In the genomic region with DNA sequence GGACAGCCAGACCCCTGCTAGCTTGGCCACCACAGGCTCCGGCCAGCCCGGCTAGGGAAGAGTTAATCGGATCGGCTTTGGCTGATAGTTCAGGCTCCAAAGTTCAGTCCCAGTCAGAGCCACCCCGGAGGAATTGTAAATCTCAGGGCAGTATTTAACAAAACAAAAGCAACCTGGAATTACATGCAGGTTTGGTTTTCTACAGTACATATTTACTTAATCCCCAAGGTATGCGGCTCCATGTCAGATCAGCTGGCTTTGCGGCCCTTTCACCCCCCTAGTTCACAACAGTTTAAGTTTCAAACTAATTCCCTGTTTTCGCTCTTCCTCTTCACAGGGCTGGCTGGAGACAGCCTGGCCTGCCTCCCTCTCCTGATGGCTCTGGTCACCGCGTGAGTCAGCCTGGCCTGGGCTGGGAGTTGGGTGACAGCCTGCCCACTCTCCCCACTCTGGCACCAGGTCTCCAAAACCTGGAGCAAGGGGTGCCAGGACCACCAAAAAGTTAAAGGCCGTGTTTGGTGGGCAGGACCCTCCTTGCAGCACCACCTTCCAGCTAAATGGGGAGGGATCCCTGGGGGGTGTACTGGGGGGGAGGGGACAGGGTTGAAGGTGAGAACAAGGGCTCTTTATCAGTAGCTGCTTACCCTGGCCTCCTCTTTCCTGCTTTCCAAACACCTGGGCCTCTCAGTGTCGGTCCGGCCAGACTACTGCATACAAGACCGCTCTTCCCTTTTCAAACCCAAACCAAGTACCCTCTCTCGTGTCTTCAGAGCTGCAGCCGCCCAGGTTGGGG, we compare ENCODE assay signal across 1 cellular context.
TF ChIP-seq lines count a peak whose summit lies in the region.

No MANE protein-coding gene starts in this region.

TF ChIP-seq in HepG2, 621 proteins besides CTCF, POLR2A, EP300 and RAD21 (continued from another document and continues in another):
- TF ChIP-seq, protein P1, sequence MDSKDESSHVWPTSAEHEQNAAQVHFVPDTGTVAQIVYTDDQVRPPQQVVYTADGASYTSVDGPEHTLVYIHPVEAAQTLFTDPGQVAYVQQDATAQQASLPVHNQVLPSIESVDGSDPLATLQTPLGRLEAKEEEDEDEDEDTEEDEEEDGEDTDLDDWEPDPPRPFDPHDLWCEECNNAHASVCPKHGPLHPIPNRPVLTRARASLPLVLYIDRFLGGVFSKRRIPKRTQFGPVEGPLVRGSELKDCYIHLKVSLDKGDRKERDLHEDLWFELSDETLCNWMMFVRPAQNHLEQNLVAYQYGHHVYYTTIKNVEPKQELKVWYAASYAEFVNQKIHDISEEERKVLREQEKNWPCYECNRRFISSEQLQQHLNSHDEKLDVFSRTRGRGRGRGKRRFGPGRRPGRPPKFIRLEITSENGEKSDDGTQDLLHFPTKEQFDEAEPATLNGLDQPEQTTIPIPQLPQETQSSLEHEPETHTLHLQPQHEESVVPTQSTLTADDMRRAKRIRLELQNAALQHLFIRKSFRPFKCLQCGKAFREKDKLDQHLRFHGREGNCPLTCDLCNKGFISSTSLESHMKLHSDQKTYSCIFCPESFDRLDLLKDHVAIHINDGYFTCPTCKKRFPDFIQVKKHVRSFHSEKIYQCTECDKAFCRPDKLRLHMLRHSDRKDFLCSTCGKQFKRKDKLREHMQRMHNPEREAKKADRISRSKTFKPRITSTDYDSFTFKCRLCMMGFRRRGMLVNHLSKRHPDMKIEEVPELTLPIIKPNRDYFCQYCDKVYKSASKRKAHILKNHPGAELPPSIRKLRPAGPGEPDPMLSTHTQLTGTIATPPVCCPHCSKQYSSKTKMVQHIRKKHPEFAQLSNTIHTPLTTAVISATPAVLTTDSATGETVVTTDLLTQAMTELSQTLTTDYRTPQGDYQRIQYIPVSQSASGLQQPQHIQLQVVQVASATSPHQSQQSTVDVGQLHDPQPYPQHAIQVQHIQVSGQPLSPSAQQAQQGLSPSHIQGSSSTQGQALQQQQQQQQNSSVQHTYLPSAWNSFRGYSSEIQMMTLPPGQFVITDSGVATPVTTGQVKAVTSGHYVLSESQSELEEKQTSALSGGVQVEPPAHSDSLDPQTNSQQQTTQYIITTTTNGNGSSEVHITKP (CRISPR knock-in tag; IDR thresholded peaks at IDR 0.05; ENCODE audit: low read depth), result no peak
- TF ChIP-seq ZFP37 (CRISPR knock-in tag; IDR thresholded peaks at IDR 0.05; ENCODE audit: borderline replicate concordance) (no peak), RFXANK (CRISPR knock-in tag; IDR thresholded peaks at IDR 0.05) (no peak), YY1 (IDR thresholded peaks at IDR 0.05; ENCODE audit: insufficient read depth, insufficient replicate concordance, low read depth, low read length) (peak; percentile 28), DPF2 (CRISPR knock-in tag; IDR thresholded peaks at IDR 0.05; ENCODE audit: borderline replicate concordance, low read depth) (peak; percentile 59), ZNF577 (CRISPR knock-in tag; IDR thresholded peaks at IDR 0.05; ENCODE audit: borderline replicate concordance, low read depth) (no peak), ZNF572 (CRISPR knock-in tag; IDR thresholded peaks at IDR 0.05) (peak; percentile 63; the same call in 1 of the 2 replicates), MEF2D (CRISPR knock-in tag; IDR thresholded peaks at IDR 0.05) (peak; percentile 82), TAF1 (CRISPR knock-in tag; IDR thresholded peaks at IDR 0.05) (peak; percentile 85), GABPA (IDR thresholded peaks at IDR 0.05; ENCODE audit: low read depth, low read length) (no peak), GABPA (CRISPR knock-in tag; IDR thresholded peaks at IDR 0.05; ENCODE audit: low read depth) (0 out of 2 replicates have a peak, but pooled peaks have one; percentile 31), ZNF350 (CRISPR knock-in tag; IDR thresholded peaks at IDR 0.05; ENCODE audit: borderline replicate concordance, low read depth) (peak; percentile 22; the same call in 1 of the 2 replicates), ZEB1 (IDR thresholded peaks at IDR 0.05; ENCODE audit: insufficient replicate concordance, low read depth) (no peak), SP1 (IDR thresholded peaks at IDR 0.05) (no peak), SP1 (CRISPR knock-in tag; IDR thresholded peaks at IDR 0.05) (no peak), EEA1 (CRISPR knock-in tag; IDR thresholded peaks at IDR 0.05; ENCODE audit: borderline replicate concordance) (no peak), ZZZ3 (CRISPR knock-in tag; IDR thresholded peaks at IDR 0.05; ENCODE audit: borderline replicate concordance) (no peak), AGO1 (IDR thresholded peaks at IDR 0.05; ENCODE audit: low read depth, low read length, poor library complexity, severe bottlenecking) (no peak)
- TF ChIP-seq, protein P2, sequence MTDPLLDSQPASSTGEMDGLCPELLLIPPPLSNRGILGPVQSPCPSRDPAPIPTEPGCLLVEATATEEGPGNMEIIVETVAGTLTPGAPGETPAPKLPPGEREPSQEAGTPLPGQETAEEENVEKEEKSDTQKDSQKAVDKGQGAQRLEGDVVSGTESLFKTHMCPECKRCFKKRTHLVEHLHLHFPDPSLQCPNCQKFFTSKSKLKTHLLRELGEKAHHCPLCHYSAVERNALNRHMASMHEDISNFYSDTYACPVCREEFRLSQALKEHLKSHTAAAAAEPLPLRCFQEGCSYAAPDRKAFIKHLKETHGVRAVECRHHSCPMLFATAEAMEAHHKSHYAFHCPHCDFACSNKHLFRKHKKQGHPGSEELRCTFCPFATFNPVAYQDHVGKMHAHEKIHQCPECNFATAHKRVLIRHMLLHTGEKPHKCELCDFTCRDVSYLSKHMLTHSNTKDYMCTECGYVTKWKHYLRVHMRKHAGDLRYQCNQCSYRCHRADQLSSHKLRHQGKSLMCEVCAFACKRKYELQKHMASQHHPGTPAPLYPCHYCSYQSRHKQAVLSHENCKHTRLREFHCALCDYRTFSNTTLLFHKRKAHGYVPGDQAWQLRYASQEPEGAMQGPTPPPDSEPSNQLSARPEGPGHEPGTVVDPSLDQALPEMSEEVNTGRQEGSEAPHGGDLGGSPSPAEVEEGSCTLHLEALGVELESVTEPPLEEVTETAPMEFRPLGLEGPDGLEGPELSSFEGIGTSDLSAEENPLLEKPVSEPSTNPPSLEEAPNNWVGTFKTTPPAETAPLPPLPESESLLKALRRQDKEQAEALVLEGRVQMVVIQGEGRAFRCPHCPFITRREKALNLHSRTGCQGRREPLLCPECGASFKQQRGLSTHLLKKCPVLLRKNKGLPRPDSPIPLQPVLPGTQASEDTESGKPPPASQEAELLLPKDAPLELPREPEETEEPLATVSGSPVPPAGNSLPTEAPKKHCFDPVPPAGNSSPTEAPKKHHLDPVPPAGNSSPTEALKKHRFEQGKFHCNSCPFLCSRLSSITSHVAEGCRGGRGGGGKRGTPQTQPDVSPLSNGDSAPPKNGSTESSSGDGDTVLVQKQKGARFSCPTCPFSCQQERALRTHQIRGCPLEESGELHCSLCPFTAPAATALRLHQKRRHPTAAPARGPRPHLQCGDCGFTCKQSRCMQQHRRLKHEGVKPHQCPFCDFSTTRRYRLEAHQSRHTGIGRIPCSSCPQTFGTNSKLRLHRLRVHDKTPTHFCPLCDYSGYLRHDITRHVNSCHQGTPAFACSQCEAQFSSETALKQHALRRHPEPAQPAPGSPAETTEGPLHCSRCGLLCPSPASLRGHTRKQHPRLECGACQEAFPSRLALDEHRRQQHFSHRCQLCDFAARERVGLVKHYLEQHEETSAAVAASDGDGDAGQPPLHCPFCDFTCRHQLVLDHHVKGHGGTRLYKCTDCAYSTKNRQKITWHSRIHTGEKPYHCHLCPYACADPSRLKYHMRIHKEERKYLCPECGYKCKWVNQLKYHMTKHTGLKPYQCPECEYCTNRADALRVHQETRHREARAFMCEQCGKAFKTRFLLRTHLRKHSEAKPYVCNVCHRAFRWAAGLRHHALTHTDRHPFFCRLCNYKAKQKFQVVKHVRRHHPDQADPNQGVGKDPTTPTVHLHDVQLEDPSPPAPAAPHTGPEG (CRISPR knock-in tag; IDR thresholded peaks at IDR 0.05), result no peak
- TF ChIP-seq, protein P3, sequence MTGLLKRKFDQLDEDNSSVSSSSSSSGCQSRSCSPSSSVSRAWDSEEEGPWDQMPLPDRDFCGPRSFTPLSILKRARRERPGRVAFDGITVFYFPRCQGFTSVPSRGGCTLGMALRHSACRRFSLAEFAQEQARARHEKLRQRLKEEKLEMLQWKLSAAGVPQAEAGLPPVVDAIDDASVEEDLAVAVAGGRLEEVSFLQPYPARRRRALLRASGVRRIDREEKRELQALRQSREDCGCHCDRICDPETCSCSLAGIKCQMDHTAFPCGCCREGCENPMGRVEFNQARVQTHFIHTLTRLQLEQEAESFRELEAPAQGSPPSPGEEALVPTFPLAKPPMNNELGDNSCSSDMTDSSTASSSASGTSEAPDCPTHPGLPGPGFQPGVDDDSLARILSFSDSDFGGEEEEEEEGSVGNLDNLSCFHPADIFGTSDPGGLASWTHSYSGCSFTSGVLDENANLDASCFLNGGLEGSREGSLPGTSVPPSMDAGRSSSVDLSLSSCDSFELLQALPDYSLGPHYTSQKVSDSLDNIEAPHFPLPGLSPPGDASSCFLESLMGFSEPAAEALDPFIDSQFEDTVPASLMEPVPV (CRISPR knock-in tag; IDR thresholded peaks at IDR 0.05), result peak; percentile 92; the same call in 1 of the 2 replicates
- TF ChIP-seq, protein P4, sequence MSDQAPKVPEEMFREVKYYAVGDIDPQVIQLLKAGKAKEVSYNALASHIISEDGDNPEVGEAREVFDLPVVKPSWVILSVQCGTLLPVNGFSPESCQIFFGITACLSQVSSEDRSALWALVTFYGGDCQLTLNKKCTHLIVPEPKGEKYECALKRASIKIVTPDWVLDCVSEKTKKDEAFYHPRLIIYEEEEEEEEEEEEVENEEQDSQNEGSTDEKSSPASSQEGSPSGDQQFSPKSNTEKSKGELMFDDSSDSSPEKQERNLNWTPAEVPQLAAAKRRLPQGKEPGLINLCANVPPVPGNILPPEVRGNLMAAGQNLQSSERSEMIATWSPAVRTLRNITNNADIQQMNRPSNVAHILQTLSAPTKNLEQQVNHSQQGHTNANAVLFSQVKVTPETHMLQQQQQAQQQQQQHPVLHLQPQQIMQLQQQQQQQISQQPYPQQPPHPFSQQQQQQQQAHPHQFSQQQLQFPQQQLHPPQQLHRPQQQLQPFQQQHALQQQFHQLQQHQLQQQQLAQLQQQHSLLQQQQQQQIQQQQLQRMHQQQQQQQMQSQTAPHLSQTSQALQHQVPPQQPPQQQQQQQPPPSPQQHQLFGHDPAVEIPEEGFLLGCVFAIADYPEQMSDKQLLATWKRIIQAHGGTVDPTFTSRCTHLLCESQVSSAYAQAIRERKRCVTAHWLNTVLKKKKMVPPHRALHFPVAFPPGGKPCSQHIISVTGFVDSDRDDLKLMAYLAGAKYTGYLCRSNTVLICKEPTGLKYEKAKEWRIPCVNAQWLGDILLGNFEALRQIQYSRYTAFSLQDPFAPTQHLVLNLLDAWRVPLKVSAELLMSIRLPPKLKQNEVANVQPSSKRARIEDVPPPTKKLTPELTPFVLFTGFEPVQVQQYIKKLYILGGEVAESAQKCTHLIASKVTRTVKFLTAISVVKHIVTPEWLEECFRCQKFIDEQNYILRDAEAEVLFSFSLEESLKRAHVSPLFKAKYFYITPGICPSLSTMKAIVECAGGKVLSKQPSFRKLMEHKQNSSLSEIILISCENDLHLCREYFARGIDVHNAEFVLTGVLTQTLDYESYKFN (CRISPR knock-in tag; conservative IDR thresholded peaks at IDR 0.05), result peak; percentile 95
- TF ChIP-seq, protein P5, sequence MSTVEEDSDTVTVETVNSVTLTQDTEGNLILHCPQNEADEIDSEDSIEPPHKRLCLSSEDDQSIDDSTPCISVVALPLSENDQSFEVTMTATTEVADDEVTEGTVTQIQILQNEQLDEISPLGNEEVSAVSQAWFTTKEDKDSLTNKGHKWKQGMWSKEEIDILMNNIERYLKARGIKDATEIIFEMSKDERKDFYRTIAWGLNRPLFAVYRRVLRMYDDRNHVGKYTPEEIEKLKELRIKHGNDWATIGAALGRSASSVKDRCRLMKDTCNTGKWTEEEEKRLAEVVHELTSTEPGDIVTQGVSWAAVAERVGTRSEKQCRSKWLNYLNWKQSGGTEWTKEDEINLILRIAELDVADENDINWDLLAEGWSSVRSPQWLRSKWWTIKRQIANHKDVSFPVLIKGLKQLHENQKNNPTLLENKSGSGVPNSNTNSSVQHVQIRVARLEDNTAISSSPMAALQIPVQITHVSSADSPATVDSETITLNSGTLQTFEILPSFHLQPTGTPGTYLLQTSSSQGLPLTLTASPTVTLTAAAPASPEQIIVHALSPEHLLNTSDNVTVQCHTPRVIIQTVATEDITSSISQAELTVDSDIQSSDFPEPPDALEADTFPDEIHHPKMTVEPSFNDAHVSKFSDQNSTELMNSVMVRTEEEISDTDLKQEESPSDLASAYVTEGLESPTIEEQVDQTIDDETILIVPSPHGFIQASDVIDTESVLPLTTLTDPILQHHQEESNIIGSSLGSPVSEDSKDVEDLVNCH (CRISPR knock-in tag; IDR thresholded peaks at IDR 0.05), result no peak
- TF ChIP-seq, protein P6, sequence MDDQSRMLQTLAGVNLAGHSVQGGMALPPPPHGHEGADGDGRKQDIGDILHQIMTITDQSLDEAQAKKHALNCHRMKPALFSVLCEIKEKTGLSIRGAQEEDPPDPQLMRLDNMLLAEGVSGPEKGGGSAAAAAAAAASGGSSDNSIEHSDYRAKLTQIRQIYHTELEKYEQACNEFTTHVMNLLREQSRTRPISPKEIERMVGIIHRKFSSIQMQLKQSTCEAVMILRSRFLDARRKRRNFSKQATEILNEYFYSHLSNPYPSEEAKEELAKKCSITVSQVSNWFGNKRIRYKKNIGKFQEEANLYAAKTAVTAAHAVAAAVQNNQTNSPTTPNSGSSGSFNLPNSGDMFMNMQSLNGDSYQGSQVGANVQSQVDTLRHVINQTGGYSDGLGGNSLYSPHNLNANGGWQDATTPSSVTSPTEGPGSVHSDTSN (CRISPR knock-in tag; IDR thresholded peaks at IDR 0.05; ENCODE audit: borderline replicate concordance), result no peak
- TF ChIP-seq, protein P7, sequence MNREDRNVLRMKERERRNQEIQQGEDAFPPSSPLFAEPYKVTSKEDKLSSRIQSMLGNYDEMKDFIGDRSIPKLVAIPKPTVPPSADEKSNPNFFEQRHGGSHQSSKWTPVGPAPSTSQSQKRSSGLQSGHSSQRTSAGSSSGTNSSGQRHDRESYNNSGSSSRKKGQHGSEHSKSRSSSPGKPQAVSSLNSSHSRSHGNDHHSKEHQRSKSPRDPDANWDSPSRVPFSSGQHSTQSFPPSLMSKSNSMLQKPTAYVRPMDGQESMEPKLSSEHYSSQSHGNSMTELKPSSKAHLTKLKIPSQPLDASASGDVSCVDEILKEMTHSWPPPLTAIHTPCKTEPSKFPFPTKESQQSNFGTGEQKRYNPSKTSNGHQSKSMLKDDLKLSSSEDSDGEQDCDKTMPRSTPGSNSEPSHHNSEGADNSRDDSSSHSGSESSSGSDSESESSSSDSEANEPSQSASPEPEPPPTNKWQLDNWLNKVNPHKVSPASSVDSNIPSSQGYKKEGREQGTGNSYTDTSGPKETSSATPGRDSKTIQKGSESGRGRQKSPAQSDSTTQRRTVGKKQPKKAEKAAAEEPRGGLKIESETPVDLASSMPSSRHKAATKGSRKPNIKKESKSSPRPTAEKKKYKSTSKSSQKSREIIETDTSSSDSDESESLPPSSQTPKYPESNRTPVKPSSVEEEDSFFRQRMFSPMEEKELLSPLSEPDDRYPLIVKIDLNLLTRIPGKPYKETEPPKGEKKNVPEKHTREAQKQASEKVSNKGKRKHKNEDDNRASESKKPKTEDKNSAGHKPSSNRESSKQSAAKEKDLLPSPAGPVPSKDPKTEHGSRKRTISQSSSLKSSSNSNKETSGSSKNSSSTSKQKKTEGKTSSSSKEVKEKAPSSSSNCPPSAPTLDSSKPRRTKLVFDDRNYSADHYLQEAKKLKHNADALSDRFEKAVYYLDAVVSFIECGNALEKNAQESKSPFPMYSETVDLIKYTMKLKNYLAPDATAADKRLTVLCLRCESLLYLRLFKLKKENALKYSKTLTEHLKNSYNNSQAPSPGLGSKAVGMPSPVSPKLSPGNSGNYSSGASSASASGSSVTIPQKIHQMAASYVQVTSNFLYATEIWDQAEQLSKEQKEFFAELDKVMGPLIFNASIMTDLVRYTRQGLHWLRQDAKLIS (CRISPR knock-in tag; IDR thresholded peaks at IDR 0.05), result peak; percentile 90; the same call in 1 of the 2 replicates
